32 cellular contexts compared by ENCODE assay signal in the genomic region with DNA sequence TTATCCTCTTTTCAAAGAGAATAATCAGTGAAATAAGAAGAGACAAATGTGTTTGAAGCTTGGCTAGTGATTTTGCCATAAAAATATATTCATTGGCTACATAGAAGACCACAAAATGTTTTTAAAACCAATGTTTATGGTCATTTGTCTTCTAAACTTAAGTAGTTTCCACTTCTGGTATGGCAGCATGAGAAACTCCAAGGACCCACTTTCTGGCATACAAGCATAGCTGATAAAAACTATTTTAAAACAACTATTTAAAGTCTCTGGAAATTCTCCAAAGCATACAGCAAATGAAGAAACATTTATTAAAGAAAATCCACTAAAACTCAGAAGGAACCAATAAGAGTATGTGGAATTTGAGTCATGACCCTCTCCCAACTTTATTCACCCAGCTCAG.
"Had no signal": no experiment of that assay in that cellular context is flagged by ENCODE, and none has a peak within 500 bp of the region (broad histone marks: within the 10 kb centered on the region; RNA-seq: fewer than 3 reads in every experiment).

No MANE protein-coding gene starts in this region.

- H3K27ac ChIP-seq: adrenal gland, breast epithelium, epithelial cell of prostate, esophagus squamous epithelium, gastroesophageal sphincter, ovary, skin epidermis, thyroid gland, upper lobe of right lung had no signal

- H3K27me3 ChIP-seq: adrenal gland, breast epithelium, esophagus squamous epithelium, gastroesophageal sphincter, ovary, thyroid gland, upper lobe of right lung had no signal

- H3K4me3 ChIP-seq: adrenal gland, breast epithelium, esophagus squamous epithelium, gastroesophageal sphincter, ovary, skin epidermis, thyroid gland, upper lobe of right lung had no signal

- DNase-seq: activated CD4-positive, alpha-beta memory T cell treated with anti-CD3 and anti-CD28 coated beads for 36 hours; activated CD4-positive, alpha-beta T cell treated with anti-CD3 and anti-CD28 coated beads, Interleukin-2, amount 10 ng/mL, durations not matched to agents 24 days and 14 days; activated CD4-positive, CD25-positive, alpha-beta regulatory T cell treated with anti-CD3 and anti-CD28 coated beads, Interleukin-2, amount 50 U/mL, for 72 hours; activated CD8-positive, alpha-beta memory T cell treated with anti-CD3 and anti-CD28 coated beads, Interleukin-2, amount 50 U/mL, for 4 hours; activated effector memory CD4-positive, alpha-beta T cell treated with anti-CD3 and anti-CD28 coated beads, Interleukin-2, amount 50 U/mL, for 16 hours; activated naive CD4-positive, alpha-beta T cell treated with anti-CD3 and anti-CD28 coated beads for 36 hours; activated naive CD8-positive, alpha-beta T cell treated with anti-CD3 and anti-CD28 coated beads for 36 hours; activated T-cell treated with anti-CD3 and anti-CD28 coated beads, Interleukin-2, amount 50 U/mL, for 1 hour; adrenal gland; central memory CD4-positive, alpha-beta T cell; effector CD8-positive, alpha-beta T cell; esophagus squamous epithelium; hippocampal formation; left cardiac atrium; midbrain; naive thymus-derived CD4-positive, alpha-beta T cell; ovary; stimulated activated CD4-positive, alpha-beta T cell treated with anti-CD3 and anti-CD28 coated beads, Interleukin-12 subunit alpha, Interleukin-12 subunit beta, amount 100 ng/mL, for 4 hours; stimulated activated CD4-positive, alpha-beta T cell treated with anti-CD3 and anti-CD28 coated beads, Interleukin-4, amount 100 ng/mL, for 4 hours; stimulated activated CD8-positive, alpha-beta memory T cell treated with anti-CD3 and anti-CD28 coated beads, Interleukin-4, amount 100 ng/mL, for 48 hours; stimulated activated naive CD8-positive, alpha-beta T cell treated with anti-CD3 and anti-CD28 coated beads, Interleukin-15, amount 100 ng/mL, for 72 hours; substantia nigra; T-helper 2 cell; thyroid gland; upper lobe of right lung had no signal

- H3K4me1 Mint-ChIP-seq: activated CD4-positive, alpha-beta T cell treated with anti-CD3 and anti-CD28 coated beads, Interleukin-2, amount 10 ng/mL, durations not matched to agents 24 days and 14 days; activated naive CD8-positive, alpha-beta T cell treated with anti-CD3 and anti-CD28 coated beads for 36 hours; naive thymus-derived CD4-positive, alpha-beta T cell; stimulated activated memory B cell treated with anti-CD40 and anti-IgM and Interleukin-4, amounts not matched to agents 10 μg/mL and 1 μg/mL and 100 μg/mL, for 72 hours; stimulated activated naive CD8-positive, alpha-beta T cell treated with anti-CD3 and anti-CD28 coated beads, Interleukin-15, amount 100 ng/mL, for 72 hours had no signal

- H3K9me3 ChIP-seq: adrenal gland, breast epithelium, esophagus squamous epithelium, gastroesophageal sphincter, ovary, thyroid gland, upper lobe of right lung had no signal

- H3K36me3 Mint-ChIP-seq: activated CD4-positive, alpha-beta memory T cell treated with anti-CD3 and anti-CD28 coated beads for 36 hours had no signal

- H3K27me3 Mint-ChIP-seq: activated CD4-positive, alpha-beta memory T cell treated with anti-CD3 and anti-CD28 coated beads for 36 hours; activated CD4-positive, alpha-beta T cell treated with anti-CD3 and anti-CD28 coated beads, Interleukin-2, amount 10 ng/mL, durations not matched to agents 24 days and 14 days; activated naive CD8-positive, alpha-beta T cell treated with anti-CD3 and anti-CD28 coated beads for 36 hours; naive thymus-derived CD4-positive, alpha-beta T cell; progenitor cell of endocrine pancreas; stimulated activated naive CD8-positive, alpha-beta T cell treated with anti-CD3 and anti-CD28 coated beads, Interleukin-15, amount 100 ng/mL, for 72 hours had no signal

- H3K4me3 Mint-ChIP-seq: activated CD4-positive, alpha-beta memory T cell treated with anti-CD3 and anti-CD28 coated beads for 36 hours; activated CD4-positive, alpha-beta T cell treated with anti-CD3 and anti-CD28 coated beads, Interleukin-2, amount 10 ng/mL, durations not matched to agents 24 days and 14 days; activated naive CD4-positive, alpha-beta T cell treated with anti-CD3 and anti-CD28 coated beads for 36 hours; activated naive CD8-positive, alpha-beta T cell treated with anti-CD3 and anti-CD28 coated beads for 36 hours; activated T-helper 1 cell treated with anti-CD3 and anti-CD28 coated beads, Interleukin-12 subunit alpha, Interleukin-12 subunit beta, Interleukin-2, Interleukin-4 antibody, amounts not matched to agents 30 ng/mL and 10 ng/mL and 1 ng/mL, durations not matched to agents 14 hours and 24 hours and 36 hours; naive thymus-derived CD4-positive, alpha-beta T cell; stimulated activated memory B cell treated with anti-CD40 and anti-IgM and Interleukin-4, amounts not matched to agents 10 μg/mL and 1 μg/mL and 100 μg/mL, for 72 hours; stimulated activated naive CD8-positive, alpha-beta T cell treated with anti-CD3 and anti-CD28 coated beads, Interleukin-15, amount 100 ng/mL, for 72 hours had no signal

- H3K27ac Mint-ChIP-seq: activated CD4-positive, alpha-beta memory T cell treated with anti-CD3 and anti-CD28 coated beads for 36 hours; activated CD4-positive, alpha-beta T cell treated with anti-CD3 and anti-CD28 coated beads, Interleukin-2, amount 10 ng/mL, durations not matched to agents 24 days and 14 days; activated naive CD4-positive, alpha-beta T cell treated with anti-CD3 and anti-CD28 coated beads for 36 hours; activated naive CD8-positive, alpha-beta T cell treated with anti-CD3 and anti-CD28 coated beads for 36 hours; activated T-helper 1 cell treated with anti-CD3 and anti-CD28 coated beads, Interleukin-12 subunit alpha, Interleukin-12 subunit beta, Interleukin-2, Interleukin-4 antibody, amounts not matched to agents 30 ng/mL and 10 ng/mL and 1 ng/mL, durations not matched to agents 14 hours and 24 hours and 36 hours; naive thymus-derived CD4-positive, alpha-beta T cell; progenitor cell of endocrine pancreas; stimulated activated memory B cell treated with anti-CD40 and anti-IgM and Interleukin-4, amounts not matched to agents 10 μg/mL and 1 μg/mL and 100 μg/mL, for 72 hours; stimulated activated naive CD8-positive, alpha-beta T cell treated with anti-CD3 and anti-CD28 coated beads, Interleukin-15, amount 100 ng/mL, for 72 hours had no signal

- H3K36me3 ChIP-seq: adrenal gland, breast epithelium, esophagus squamous epithelium, gastroesophageal sphincter, ovary, thyroid gland, upper lobe of right lung had no signal

- H3K4me1 ChIP-seq: adrenal gland, breast epithelium, esophagus squamous epithelium, gastroesophageal sphincter, thyroid gland, upper lobe of right lung had no signal
